Comparison of ENCODE assay signal across 9 cellular contexts in genomic region chr12:4118601-4119156, GRCh38.
DNase-seq lines count a peak whose midpoint lies in the region; ATAC-seq and TF ChIP-seq lines count a peak whose summit lies in the region.
"Had no signal": no experiment of that assay in that cellular context is flagged by ENCODE, and none has a peak within 500 bp of the region (broad histone marks: within the 10 kb centered on the region; RNA-seq: fewer than 3 reads in every experiment).

No MANE protein-coding gene starts in this region.

- H3K4me2 ChIP-seq in H9 (ENCODE audit: insufficient read depth, insufficient read length, low read length): no peak overlapping the region

- H2BK20ac ChIP-seq in H9 (ENCODE audit: low read depth, low read length, poor library complexity, severe bottlenecking): no peak overlapping the region

- H2AFZ ChIP-seq in H9 (ENCODE audit: low read length): no peak overlapping the region

- H4K8ac ChIP-seq in H9 (replicated peaks; ENCODE audit: insufficient read length, low read depth, low read length): no peak overlapping the region

- H3K79me1 ChIP-seq in H9 (ENCODE audit: insufficient read depth, low read depth, low read length, poor library complexity, severe bottlenecking): no peaks in the 10 kb centered on the region

- H3K4ac ChIP-seq in H9 (ENCODE audit: low read depth, low read length): no peak overlapping the region

- H3K27ac Mint-ChIP-seq in H9 (no peak overlapping the region), natural killer cell (peak overlapping the region in 1 of 2 donors; percentile 44)

- H2BK5ac ChIP-seq in H9 (ENCODE audit: insufficient read length, low read length): no peak overlapping the region

- H3K4me3 Mint-ChIP-seq in H9 (no peak overlapping the region), natural killer cell (peak overlapping the region; percentile 72)

- no peaks in the 10 kb centered on the region for H4K20me1 ChIP-seq in H9 (ENCODE audit: control insufficient read depth, insufficient read depth, insufficient read length)

- no peak overlapping the region for H3T11ph ChIP-seq in H9 (ENCODE audit: low read length)

- DNase-seq in H9 (peak; percentile 24), natural killer cell (no peak), DMS 273 (lab: John Stamatoyannopoulos, UW; ENCODE audit: unreplicated experiment) (no peak), EL (no peak), mucosa of gallbladder (ENCODE audit: low spot score) (no peak), omental fat pad (ENCODE audit: low spot score) (no peak)
- peak; percentile 44 to 53 for DNase-seq in activated CD4-positive, alpha-beta T cell treated with anti-CD3 and anti-CD28 coated beads, Interleukin-2, amount 50 U/mL, for 48 hours

- peaks cover 10% of the 10 kb centered on the region; the same call in 1 of the 2 replicates for H3K4me1 ChIP-seq in H9 (ENCODE audit: insufficient read depth, low read length)
- H3K4me1 ChIP-seq: vagina had no signal

- H3K27me3 Mint-ChIP-seq in H9 (ENCODE audit: low read depth) (peaks cover 18% of the 10 kb centered on the region), natural killer cell (ENCODE audit: low read depth in 2 of 2) (peaks cover 0 to 15% of the 10 kb centered on the region in 2 donors)

- no peaks in the 10 kb centered on the region for H3K9me3 ChIP-seq in H9 (ENCODE audit: control insufficient read depth, low read depth, low read length)
- H3K9me3 ChIP-seq: vagina had no signal

- H3K36me3 Mint-ChIP-seq in H9 (ENCODE audit: insufficient read depth in 1 of 3, low read depth in 3 of 3) (no peaks in the 10 kb centered on the region), natural killer cell (no peaks in the 10 kb centered on the region)

- H2BK15ac ChIP-seq in H9 (ENCODE audit: low read depth, low read length): no peak overlapping the region

- H3K9me3 Mint-ChIP-seq in H9: no peaks in the 10 kb centered on the region
- no peaks in the 10 kb centered on the region for H3K9me3 Mint-ChIP-seq in natural killer cell

- no peak overlapping the region for H4K91ac ChIP-seq in H9 (ENCODE audit: insufficient read length, low read depth, low read length)

- H2AK5ac ChIP-seq in H9 (ENCODE audit: insufficient read length, low read length): no peak overlapping the region

- no peaks in the 10 kb centered on the region for H3K27me3 ChIP-seq in H9 (ENCODE audit: insufficient read depth, low read length)
- H3K27me3 ChIP-seq: vagina had no signal

- no peak overlapping the region for H2BK120ac ChIP-seq in H9 (ENCODE audit: low read depth, low read length, poor library complexity, severe bottlenecking)

- H3K14ac ChIP-seq in H9 (ENCODE audit: insufficient read depth, low read length): no peak overlapping the region

- intact Hi-C loops in natural killer cell (cut with micrococcal nuclease): no loop called here

- H3K23ac ChIP-seq in H9 (ENCODE audit: insufficient read length, low read depth, low read length): no peak overlapping the region

- H3K23me2 ChIP-seq in H9 (ENCODE audit: insufficient read length, low read depth, low read length, poor library complexity, severe bottlenecking): no peaks in the 10 kb centered on the region

- H4K5ac ChIP-seq in H9 (ENCODE audit: insufficient read length, low read depth, low read length): no peak overlapping the region

- H3K4me1 Mint-ChIP-seq in H9 (peaks cover 28 to 31% of the 10 kb centered on the region in 2 experiments), natural killer cell (peaks cover 19 to 32% of the 10 kb centered on the region in 2 donors)

- ATAC-seq in GM18511 (IDR thresholded peaks at IDR 0.05; ENCODE audit: unreplicated experiment): peak; percentile 5
- peak; percentile 15 to 27 (median 22) for ATAC-seq in natural killer cell
- ATAC-seq in omental fat pad (ENCODE audit: low FRiP score): no peak

- no peak overlapping the region for H3K18ac ChIP-seq in H9 (ENCODE audit: insufficient read length, low read depth, low read length)

- WGBS in H9 (ENCODE audit: extremely low coverage, insufficient read length, low lambda C conversion rate): no CpG with 5 or more reads among the region's 7 CpGs

- TF ChIP-seq CTCF in H9 (conservative IDR thresholded peaks at IDR 0.05): no peak
- TF ChIP-seq CTCF in natural killer cell (IDR thresholded peaks at IDR 0.05): no peak
- TF ChIP-seq CTCF in omental fat pad (IDR thresholded peaks at IDR 0.05): no peak

- no peak overlapping the region for H3K9ac ChIP-seq in H9 (ENCODE audit: extremely low read depth, insufficient read length, low read length)

- no peak overlapping the region for H3K56ac ChIP-seq in H9 (ENCODE audit: insufficient read length, low read depth, low read length)

- no peak overlapping the region for H3K27ac ChIP-seq in H9 (ENCODE audit: insufficient read length, low read depth, low read length)
- H3K27ac ChIP-seq: vagina had no signal

- no peak overlapping the region for H2BK12ac ChIP-seq in H9 (ENCODE audit: insufficient read length, low read depth, low read length)

- H3K79me2 ChIP-seq in H9 (ENCODE audit: insufficient read depth, low read length): no peaks in the 10 kb centered on the region

Comparison
In these comparisons a context has a peak if more than half of its experiments do, and no peak if none do; other contexts are left out.
1. DNase-seq: peak in H9 (single experiment) and activated CD4-positive, alpha-beta T cell treated with anti-CD3 and anti-CD28 coated beads, Interleukin-2, amount 50 U/mL, for 48 hours (2 of 2); none in natural killer cell (single experiment), DMS 273 (single experiment), EL (single experiment), mucosa of gallbladder (single experiment) and omental fat pad (single experiment).